In the genomic region with DNA sequence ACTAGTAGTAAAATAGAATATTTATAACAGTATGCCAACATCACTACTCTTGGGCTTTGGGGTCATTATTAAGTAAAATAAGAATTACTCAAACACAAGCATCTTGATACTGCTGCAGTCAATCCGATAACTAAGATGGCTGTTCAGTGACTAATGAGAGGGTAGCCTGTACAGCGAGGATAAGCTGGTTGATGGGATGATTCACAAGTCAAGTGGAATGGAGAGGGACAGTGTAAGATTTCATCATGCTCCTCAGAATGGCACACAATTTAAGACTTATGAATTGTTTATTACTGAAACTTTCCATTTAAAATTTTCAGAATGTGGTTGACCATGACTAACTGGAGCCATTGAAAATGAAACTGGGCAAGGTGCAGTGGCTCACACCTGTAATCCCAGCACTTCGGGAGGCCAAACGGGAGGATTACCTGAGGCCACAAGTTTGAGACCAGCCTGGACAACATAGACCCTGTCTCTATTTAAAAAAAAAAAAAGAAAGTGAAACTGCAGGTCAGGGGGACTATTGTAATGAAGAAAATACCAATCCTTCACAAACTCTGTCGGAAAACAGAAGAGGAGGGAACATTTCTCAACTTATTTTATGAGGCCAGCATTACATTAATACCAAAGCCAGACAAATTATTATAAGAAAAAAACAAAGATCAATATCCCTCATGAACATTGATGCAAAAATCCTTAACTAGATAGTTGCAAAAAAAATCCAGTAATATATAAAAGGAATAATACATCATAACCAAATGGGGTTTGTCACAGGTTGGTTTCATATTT, we compare ENCODE assay signal across 8 cellular contexts. TPM values are rescaled to one million over a fixed set of nuclear protein-coding genes. Genes with fewer than 3 reads are reported as not detected.
DNase-seq lines count a peak whose midpoint lies in the region; ATAC-seq lines count a peak whose summit lies in the region.
"Had no signal": no experiment of that assay in that cellular context is flagged by ENCODE, and none has a peak within 500 bp of the region (broad histone marks: within the 10 kb centered on the region; RNA-seq: fewer than 3 reads in every experiment).

No MANE protein-coding gene starts in this region.

- H3K9me3 Mint-ChIP-seq in activated T-helper 1 cell treated with anti-CD3 and anti-CD28 coated beads, Interleukin-12 subunit alpha, Interleukin-12 subunit beta, Interleukin-2, Interleukin-4 antibody, amounts not matched to agents 30 ng/mL and 10 ng/mL and 1 ng/mL, durations not matched to agents 14 hours and 24 hours and 36 hours = no peaks in the 10 kb centered on the region
- H3K9me3 Mint-ChIP-seq: memory B cell had no signal

- H3K27ac Mint-ChIP-seq in activated T-helper 1 cell treated with anti-CD3 and anti-CD28 coated beads, Interleukin-12 subunit alpha, Interleukin-12 subunit beta, Interleukin-2, Interleukin-4 antibody, amounts not matched to agents 30 ng/mL and 10 ng/mL and 1 ng/mL, durations not matched to agents 14 hours and 24 hours and 36 hours = peak overlapping the region; percentile 81
- H3K27ac Mint-ChIP-seq: memory B cell had no signal

- peak; percentile 64 for ATAC-seq in GM18907 (IDR thresholded peaks at IDR 0.05; ENCODE audit: unreplicated experiment)
- peak; percentile 82 for ATAC-seq in HG03354 (IDR thresholded peaks at IDR 0.05; ENCODE audit: poor library complexity, severe bottlenecking, unreplicated experiment)

- no peak for DNase-seq in activated T-helper 1 cell treated with anti-CD3 and anti-CD28 coated beads, Interleukin-12 subunit alpha, Interleukin-12 subunit beta, Interleukin-2, Interleukin-4 antibody, amounts not matched to agents 30 ng/mL and 10 ng/mL and 1 ng/mL, durations not matched to agents 14 hours and 24 hours and 36 hours (ENCODE audit: low spot score)
- peak; percentile 96 for DNase-seq in non-pigmented ciliary epithelial cell (ENCODE audit: low read depth)
- no peak for DNase-seq in UCSD-AML1 (lab: John Stamatoyannopoulos, UW; ENCODE audit: unreplicated experiment)
- DNase-seq in NCI-H2196 treated with DMSO at 0.1 percent for 48 hours (lab: John Stamatoyannopoulos, UW; ENCODE audit: unreplicated experiment) = no peak
- no peak for DNase-seq in NCI-H748 treated with DMSO at 0.1 percent for 48 hours (lab: John Stamatoyannopoulos, UW)

- H3K36me3 Mint-ChIP-seq in activated T-helper 1 cell treated with anti-CD3 and anti-CD28 coated beads, Interleukin-12 subunit alpha, Interleukin-12 subunit beta, Interleukin-2, Interleukin-4 antibody, amounts not matched to agents 30 ng/mL and 10 ng/mL and 1 ng/mL, durations not matched to agents 14 hours and 24 hours and 36 hours (ENCODE audit: low read depth) = peaks cover 26% of the 10 kb centered on the region

- peak overlapping the region; percentile 37 for H3K4me3 Mint-ChIP-seq in activated T-helper 1 cell treated with anti-CD3 and anti-CD28 coated beads, Interleukin-12 subunit alpha, Interleukin-12 subunit beta, Interleukin-2, Interleukin-4 antibody, amounts not matched to agents 30 ng/mL and 10 ng/mL and 1 ng/mL, durations not matched to agents 14 hours and 24 hours and 36 hours
- H3K4me3 Mint-ChIP-seq: memory B cell had no signal

- H3K4me1 Mint-ChIP-seq in activated T-helper 1 cell treated with anti-CD3 and anti-CD28 coated beads, Interleukin-12 subunit alpha, Interleukin-12 subunit beta, Interleukin-2, Interleukin-4 antibody, amounts not matched to agents 30 ng/mL and 10 ng/mL and 1 ng/mL, durations not matched to agents 14 hours and 24 hours and 36 hours (ENCODE audit: low read depth) = peaks cover 29% of the 10 kb centered on the region

- intact Hi-C loops in activated T-helper 1 cell treated with anti-CD3 and anti-CD28 coated beads, Interleukin-12 subunit alpha, Interleukin-12 subunit beta, Interleukin-2, Interleukin-4 antibody, amounts not matched to agents 30 ng/mL and 10 ng/mL and 1 ng/mL, durations not matched to agents 14 hours and 24 hours and 36 hours (cut with micrococcal nuclease) = no loop called here

- H3K27me3 Mint-ChIP-seq in activated T-helper 1 cell treated with anti-CD3 and anti-CD28 coated beads, Interleukin-12 subunit alpha, Interleukin-12 subunit beta, Interleukin-2, Interleukin-4 antibody, amounts not matched to agents 30 ng/mL and 10 ng/mL and 1 ng/mL, durations not matched to agents 14 hours and 24 hours and 36 hours (ENCODE audit: insufficient read depth) = no peaks in the 10 kb centered on the region
- H3K27me3 Mint-ChIP-seq: memory B cell had no signal

RNA-seq across cellular contexts. Expression of a gene that starts 11.2 kb away (rescaled TPM):
- total RNA-seq in activated T-helper 1 cell treated with anti-CD3 and anti-CD28 coated beads, Interleukin-12 subunit alpha, Interleukin-12 subunit beta, Interleukin-2, Interleukin-4 antibody, amounts not matched to agents 30 ng/mL and 10 ng/mL and 1 ng/mL, durations not matched to agents 14 hours and 24 hours and 36 hours = 46.7 and 50.6 TPM in 2 replicates

RNA-seq across cellular contexts. Expression of a gene that starts 16.3 kb away (rescaled TPM):
- 79.6 and 84.3 TPM in 2 replicates for total RNA-seq in activated T-helper 1 cell treated with anti-CD3 and anti-CD28 coated beads, Interleukin-12 subunit alpha, Interleukin-12 subunit beta, Interleukin-2, Interleukin-4 antibody, amounts not matched to agents 30 ng/mL and 10 ng/mL and 1 ng/mL, durations not matched to agents 14 hours and 24 hours and 36 hours
